Comparison of ENCODE assay signal across 17 cellular contexts in the genomic region with DNA sequence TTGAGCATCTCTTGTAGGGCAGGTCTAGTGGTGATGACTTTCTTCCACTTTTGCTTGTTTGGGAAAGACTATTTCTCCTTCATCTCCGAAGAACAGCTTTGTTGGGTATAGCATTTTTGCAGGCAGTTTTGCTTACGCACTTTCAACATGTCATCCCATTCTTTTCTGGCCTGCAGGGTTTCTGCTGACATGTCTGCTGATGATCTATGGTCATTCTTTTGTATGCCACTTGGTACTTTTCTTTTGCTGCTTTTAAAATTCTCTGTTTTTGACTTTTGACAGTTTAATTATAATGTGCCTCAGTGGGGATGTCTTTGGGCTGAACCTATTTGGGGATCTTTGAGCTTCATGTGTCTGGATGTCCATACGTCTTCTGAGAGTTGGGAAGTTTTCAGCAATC.
DNase-seq lines count a peak whose midpoint lies in the region; ATAC-seq, FAIRE-seq and TF ChIP-seq lines count a peak whose summit lies in the region.
"Had no signal": no experiment of that assay in that cellular context is flagged by ENCODE, and none has a peak within 500 bp of the region (broad histone marks: within the 10 kb centered on the region; RNA-seq: fewer than 3 reads in every experiment).

No MANE protein-coding gene starts in this region.

- H3K27ac ChIP-seq in OCI-LY3 (ENCODE audit: low read length) (peak overlapping the region; percentile 48; the same call in 1 of the 2 replicates), astrocyte (ENCODE audit: low read depth, low read length) (no peak overlapping the region)
- H3K27ac ChIP-seq: GM23248 had no signal

- no peak overlapping the region for H3K27ac Mint-ChIP-seq in astrocyte (ENCODE audit: unreplicated experiment)
- H3K27ac Mint-ChIP-seq in natural killer cell treated with Interleukin-12 subunit alpha and Interleukin-12 subunit beta and Interleukin-15 and Interleukin-18, amount 100 ng/mL, for 72 hours: no peak overlapping the region
- H3K27ac Mint-ChIP-seq: CD4-positive, alpha-beta memory T cell had no signal

- H3K4me1 ChIP-seq in OCI-LY3 (ENCODE audit: low read length) (peaks cover 37% of the 10 kb centered on the region), astrocyte (ENCODE audit: insufficient read depth, low read length) (peaks cover 7% of the 10 kb centered on the region)

- no peaks in the 10 kb centered on the region for H4K20me1 ChIP-seq in OCI-LY3 (ENCODE audit: insufficient read depth, low read length)
- H4K20me1 ChIP-seq in astrocyte (ENCODE audit: insufficient read depth, low read length): no peaks in the 10 kb centered on the region

- no peaks in the 10 kb centered on the region for H3K27me3 Mint-ChIP-seq in astrocyte (ENCODE audit: low read depth, unreplicated experiment)
- H3K27me3 Mint-ChIP-seq in natural killer cell treated with Interleukin-12 subunit alpha and Interleukin-12 subunit beta and Interleukin-15 and Interleukin-18, amount 100 ng/mL, for 72 hours: peaks cover 2 to 26% of the 10 kb centered on the region in 2 donors

- H3K36me3 ChIP-seq in OCI-LY3 (replicated peaks; ENCODE audit: low read depth, low read length) (peaks cover 21% of the 10 kb centered on the region), astrocyte (ENCODE audit: insufficient read depth, low read length) (no peaks in the 10 kb centered on the region)

- H3K4me1 Mint-ChIP-seq in astrocyte (ENCODE audit: low read depth, unreplicated experiment): peaks cover 14% of the 10 kb centered on the region
- no peaks in the 10 kb centered on the region for H3K4me1 Mint-ChIP-seq in natural killer cell treated with Interleukin-12 subunit alpha and Interleukin-12 subunit beta and Interleukin-15 and Interleukin-18, amount 100 ng/mL, for 72 hours (ENCODE audit: low read depth in 2 of 2)
- H3K4me1 Mint-ChIP-seq: CD4-positive, alpha-beta memory T cell had no signal

- H3K9me3 ChIP-seq in OCI-LY3 (ENCODE audit: insufficient read depth, low read length) (0 out of 2 replicates have a peak, but pooled peaks cover 5% of the 10 kb centered on the region), astrocyte (ENCODE audit: insufficient read depth, low read depth, low read length) (no peaks in the 10 kb centered on the region)

- no peak overlapping the region for H3K4me3 Mint-ChIP-seq in astrocyte (ENCODE audit: unreplicated experiment)
- no peak overlapping the region for H3K4me3 Mint-ChIP-seq in natural killer cell treated with Interleukin-12 subunit alpha and Interleukin-12 subunit beta and Interleukin-15 and Interleukin-18, amount 100 ng/mL, for 72 hours
- H3K4me3 Mint-ChIP-seq: CD4-positive, alpha-beta memory T cell had no signal

- H3K36me3 Mint-ChIP-seq in astrocyte (ENCODE audit: low read depth, unreplicated experiment): no peaks in the 10 kb centered on the region
- no peaks in the 10 kb centered on the region for H3K36me3 Mint-ChIP-seq in natural killer cell treated with Interleukin-12 subunit alpha and Interleukin-12 subunit beta and Interleukin-15 and Interleukin-18, amount 100 ng/mL, for 72 hours
- H3K36me3 Mint-ChIP-seq: CD4-positive, alpha-beta memory T cell had no signal

- peaks cover 5% of the 10 kb centered on the region for H3K9me3 Mint-ChIP-seq in astrocyte (ENCODE audit: unreplicated experiment)
- H3K9me3 Mint-ChIP-seq in natural killer cell treated with Interleukin-12 subunit alpha and Interleukin-12 subunit beta and Interleukin-15 and Interleukin-18, amount 100 ng/mL, for 72 hours: no peaks in the 10 kb centered on the region
- H3K9me3 Mint-ChIP-seq: CD4-positive, alpha-beta memory T cell had no signal

- FAIRE-seq in HTR-8/SVneo (lab: Jason Lieb, UNC) (peak; percentile 40), astrocyte (lab: Jason Lieb, UNC) (peak; percentile 47)
- FAIRE-seq: GM12892, H1 had no signal

- H3K4me3 ChIP-seq in OCI-LY3 (ENCODE audit: low read length) (no peak overlapping the region), astrocyte (ENCODE audit: insufficient read depth, low read depth, low read length) (no peak overlapping the region)
- H3K4me3 ChIP-seq: GM23248 had no signal

- H2AFZ ChIP-seq in OCI-LY3 (ENCODE audit: low read depth, low read length): no peak overlapping the region
- H2AFZ ChIP-seq in astrocyte (ENCODE audit: low read depth, low read length): no peak overlapping the region
- H2AFZ ChIP-seq: GM23248 had no signal

- H3K9ac ChIP-seq in OCI-LY3 (ENCODE audit: low read length) (no peak overlapping the region), astrocyte (ENCODE audit: low read length) (no peak overlapping the region)
- H3K9ac ChIP-seq: GM23248 had no signal

- H3K27me3 ChIP-seq in OCI-LY3 (ENCODE audit: low read depth, low read length): no peaks in the 10 kb centered on the region
- H3K27me3 ChIP-seq in astrocyte (ENCODE audit: insufficient read depth, low read length): no peaks in the 10 kb centered on the region

- no peak for DNase-seq in HTR-8/SVneo (ENCODE audit: insufficient read length, low spot score)
- DNase-seq in astrocyte (ENCODE audit: low read depth): no peak
- no peak for DNase-seq in cortex of kidney (lab: John Stamatoyannopoulos, UW)
- no peak for DNase-seq in GM20000 (ENCODE audit: low spot score)
- DNase-seq in natural killer cell treated with Interleukin-12 subunit alpha and Interleukin-12 subunit beta and Interleukin-15 and Interleukin-18, amount 100 ng/mL, for 72 hours (ENCODE audit: low spot score): no peak
- DNase-seq: C1 segment of cervical spinal cord; Calu3; CD4-positive, alpha-beta memory T cell; COR-L47; DMS53; DND-41; GM23248; H7; HCEC 1CT had no signal

- ATAC-seq in natural killer cell treated with Interleukin-12 subunit alpha and Interleukin-12 subunit beta and Interleukin-15 and Interleukin-18, amount 100 ng/mL, for 72 hours: no peak

- TF ChIP-seq CTCF in OCI-LY3 (IDR thresholded peaks at IDR 0.05; ENCODE audit: low read depth, low read length) (no peak), astrocyte (IDR thresholded peaks at IDR 0.05; ENCODE audit: insufficient read depth, low read depth, low read length) (no peak), GM20000 (IDR thresholded peaks at IDR 0.05; ENCODE audit: extremely low read depth, missing control alignments) (no peak)

- H3K79me2 ChIP-seq in OCI-LY3 (ENCODE audit: low read length): no peaks in the 10 kb centered on the region
- no peaks in the 10 kb centered on the region for H3K79me2 ChIP-seq in astrocyte (ENCODE audit: insufficient read depth, low read length)

- H3K4me2 ChIP-seq in OCI-LY3 (ENCODE audit: low read length) (no peak overlapping the region), astrocyte (ENCODE audit: low read length) (no peak overlapping the region)
